In genomic region chr6:119284861-119285521, GRCh38 we compare ENCODE assay signal across 10 cellular contexts.
DNase-seq lines count a peak whose midpoint lies in the region; ATAC-seq and TF ChIP-seq lines count a peak whose summit lies in the region.
"Had no signal": no experiment of that assay in that cellular context is flagged by ENCODE, and none has a peak within 500 bp of the region (broad histone marks: within the 10 kb centered on the region; RNA-seq: fewer than 3 reads in every experiment).

No MANE protein-coding gene starts in this region.

- H3K27me3 Mint-ChIP-seq in activated CD4-positive, alpha-beta T cell treated with anti-CD3 and anti-CD28 coated beads for 36 hours = no peaks in the 10 kb centered on the region
- no peaks in the 10 kb centered on the region for H3K27me3 Mint-ChIP-seq in memory B cell
- H3K27me3 Mint-ChIP-seq in activated T-helper 1 cell treated with anti-CD3 and anti-CD28 coated beads, Interleukin-12 subunit alpha, Interleukin-12 subunit beta, Interleukin-2, Interleukin-4 antibody, amounts not matched to agents 30 ng/mL and 10 ng/mL and 1 ng/mL, durations not matched to agents 14 hours and 24 hours and 36 hours (ENCODE audit: insufficient read depth) = no peaks in the 10 kb centered on the region

- no peak overlapping the region for H3K27ac ChIP-seq in MM.1S (ENCODE audit: low read length)
- no peak overlapping the region for H3K27ac ChIP-seq in ascending aorta
- H3K27ac ChIP-seq: heart left ventricle had no signal

- POLR2A ChIA-PET in activated CD4-positive, alpha-beta T cell treated with anti-CD3 and anti-CD28 coated beads for 36 hours (lab: Charles Lee) = no interaction called here

- CTCF ChIA-PET in activated CD4-positive, alpha-beta T cell treated with anti-CD3 and anti-CD28 coated beads for 36 hours (lab: Charles Lee) = no interaction called here

- no peaks in the 10 kb centered on the region for H3K9me3 ChIP-seq in MM.1S (replicated peaks; ENCODE audit: insufficient read depth, low read length)
- no peaks in the 10 kb centered on the region for H3K9me3 ChIP-seq in ascending aorta
- H3K9me3 ChIP-seq: heart left ventricle had no signal

- no peak overlapping the region for H3K9ac ChIP-seq in MM.1S (ENCODE audit: low read length)

- no peak overlapping the region for H3K4me3 Mint-ChIP-seq in activated CD4-positive, alpha-beta T cell treated with anti-CD3 and anti-CD28 coated beads for 36 hours
- H3K4me3 Mint-ChIP-seq in memory B cell = no peak overlapping the region
- H3K4me3 Mint-ChIP-seq in activated T-helper 1 cell treated with anti-CD3 and anti-CD28 coated beads, Interleukin-12 subunit alpha, Interleukin-12 subunit beta, Interleukin-2, Interleukin-4 antibody, amounts not matched to agents 30 ng/mL and 10 ng/mL and 1 ng/mL, durations not matched to agents 14 hours and 24 hours and 36 hours = no peak overlapping the region

- H3K36me3 ChIP-seq in MM.1S (replicated peaks; ENCODE audit: insufficient read depth, low read length) (peaks cover 6% of the 10 kb centered on the region; the same call in 1 of the 2 replicates), ascending aorta (no peaks in the 10 kb centered on the region)

- H2AFZ ChIP-seq in MM.1S (ENCODE audit: low read length) = no peak overlapping the region

- peak; percentile 73 for ATAC-seq in activated CD4-positive, alpha-beta T cell treated with anti-CD3 and anti-CD28 coated beads for 36 hours
- ATAC-seq in memory B cell (ENCODE audit: low read depth) = peak; percentile 51
- ATAC-seq: heart left ventricle had no signal

- H3K36me3 Mint-ChIP-seq in activated CD4-positive, alpha-beta T cell treated with anti-CD3 and anti-CD28 coated beads for 36 hours (ENCODE audit: low read depth) = peaks cover 16% of the 10 kb centered on the region
- peaks cover 13% of the 10 kb centered on the region for H3K36me3 Mint-ChIP-seq in memory B cell
- H3K36me3 Mint-ChIP-seq in activated T-helper 1 cell treated with anti-CD3 and anti-CD28 coated beads, Interleukin-12 subunit alpha, Interleukin-12 subunit beta, Interleukin-2, Interleukin-4 antibody, amounts not matched to agents 30 ng/mL and 10 ng/mL and 1 ng/mL, durations not matched to agents 14 hours and 24 hours and 36 hours (ENCODE audit: low read depth) = peaks cover 40% of the 10 kb centered on the region

- intact Hi-C loops in activated CD4-positive, alpha-beta T cell treated with anti-CD3 and anti-CD28 coated beads for 36 hours (cut with DNase I, micrococcal nuclease) = no loop called here
- intact Hi-C loops in activated T-helper 1 cell treated with anti-CD3 and anti-CD28 coated beads, Interleukin-12 subunit alpha, Interleukin-12 subunit beta, Interleukin-2, Interleukin-4 antibody, amounts not matched to agents 30 ng/mL and 10 ng/mL and 1 ng/mL, durations not matched to agents 14 hours and 24 hours and 36 hours (cut with micrococcal nuclease) = no loop called here
- intact Hi-C loops in ascending aorta (cut with DNase I) = no loop called here

- no peaks in the 10 kb centered on the region for H3K27me3 ChIP-seq in MM.1S (replicated peaks; ENCODE audit: insufficient read depth, low read length)
- H3K27me3 ChIP-seq in ascending aorta = no peaks in the 10 kb centered on the region
- H3K27me3 ChIP-seq: heart left ventricle had no signal

- H3K9me3 Mint-ChIP-seq in activated CD4-positive, alpha-beta T cell treated with anti-CD3 and anti-CD28 coated beads for 36 hours (ENCODE audit: low read depth) = no peaks in the 10 kb centered on the region
- H3K9me3 Mint-ChIP-seq in memory B cell = peaks cover 2% of the 10 kb centered on the region
- H3K9me3 Mint-ChIP-seq in activated T-helper 1 cell treated with anti-CD3 and anti-CD28 coated beads, Interleukin-12 subunit alpha, Interleukin-12 subunit beta, Interleukin-2, Interleukin-4 antibody, amounts not matched to agents 30 ng/mL and 10 ng/mL and 1 ng/mL, durations not matched to agents 14 hours and 24 hours and 36 hours = no peaks in the 10 kb centered on the region

- no peaks in the 10 kb centered on the region for H3K4me1 ChIP-seq in MM.1S (ENCODE audit: low read length)
- peaks cover 0 to 7% of the 10 kb centered on the region in 2 donors for H3K4me1 ChIP-seq in ascending aorta

- no peaks in the 10 kb centered on the region for H4K20me1 ChIP-seq in MM.1S (ENCODE audit: insufficient read depth, low read length)

- peak; percentile 55 for DNase-seq in activated CD4-positive, alpha-beta T cell treated with anti-CD3 and anti-CD28 coated beads for 36 hours
- no peak for DNase-seq in activated CD4-positive, alpha-beta T cell treated with anti-CD3 and anti-CD28 coated beads for 4 hours
- DNase-seq in MM.1S (peak; percentile 23), memory B cell (ENCODE audit: low spot score in 2 of 2) (no peak), ecto neural progenitor cell (ENCODE audit: low spot score) (no peak), ascending aorta (ENCODE audit: low spot score in 2 of 2) (no peak)
- peak; percentile 14 for DNase-seq in activated naive CD4-positive, alpha-beta T cell treated with anti-CD3 and anti-CD28 coated beads, Interleukin-2, amount 50 U/mL, for 16 hours
- DNase-seq in activated T-helper 1 cell treated with anti-CD3 and anti-CD28 coated beads, Interleukin-12 subunit alpha, Interleukin-12 subunit beta, Interleukin-2, Interleukin-4 antibody, amounts not matched to agents 30 ng/mL and 10 ng/mL and 1 ng/mL, durations not matched to agents 14 hours and 24 hours and 36 hours (ENCODE audit: low spot score) = no peak
- DNase-seq: amygdala, heart left ventricle had no signal

- no peaks in the 10 kb centered on the region for H3K9me2 ChIP-seq in MM.1S (replicated peaks; ENCODE audit: insufficient read depth, low read length)

- H3K4me3 ChIP-seq in MM.1S (ENCODE audit: low read length) (no peak overlapping the region), ascending aorta (no peak overlapping the region)
- H3K4me3 ChIP-seq: heart left ventricle had no signal

- no peak overlapping the region for H3K27ac Mint-ChIP-seq in activated CD4-positive, alpha-beta T cell treated with anti-CD3 and anti-CD28 coated beads for 36 hours
- H3K27ac Mint-ChIP-seq in memory B cell = no peak overlapping the region
- H3K27ac Mint-ChIP-seq in activated T-helper 1 cell treated with anti-CD3 and anti-CD28 coated beads, Interleukin-12 subunit alpha, Interleukin-12 subunit beta, Interleukin-2, Interleukin-4 antibody, amounts not matched to agents 30 ng/mL and 10 ng/mL and 1 ng/mL, durations not matched to agents 14 hours and 24 hours and 36 hours = no peak overlapping the region

- H3K79me2 ChIP-seq in MM.1S (ENCODE audit: low read length) = peaks cover 65% of the 10 kb centered on the region

- TF ChIP-seq CTCF in MM.1S (IDR thresholded peaks at IDR 0.05; ENCODE audit: low read length) (peak; percentile 34), ascending aorta (IDR thresholded peaks at IDR 0.05) (no peak)

- H3K4me2 ChIP-seq in MM.1S (ENCODE audit: low read depth, low read length) = no peak overlapping the region

- peaks cover 3% of the 10 kb centered on the region for H3K4me1 Mint-ChIP-seq in activated CD4-positive, alpha-beta T cell treated with anti-CD3 and anti-CD28 coated beads for 36 hours
- H3K4me1 Mint-ChIP-seq in memory B cell = peaks cover 5% of the 10 kb centered on the region
- peaks cover 22% of the 10 kb centered on the region for H3K4me1 Mint-ChIP-seq in activated T-helper 1 cell treated with anti-CD3 and anti-CD28 coated beads, Interleukin-12 subunit alpha, Interleukin-12 subunit beta, Interleukin-2, Interleukin-4 antibody, amounts not matched to agents 30 ng/mL and 10 ng/mL and 1 ng/mL, durations not matched to agents 14 hours and 24 hours and 36 hours (ENCODE audit: low read depth)

- no peaks in the 10 kb centered on the region for H3F3A ChIP-seq in MM.1S (ENCODE audit: insufficient read depth, low read length)

Comparison
In these comparisons a context has a peak if more than half of its experiments do, and no peak if none do; other contexts are left out.
1. DNase-seq: peak in activated CD4-positive, alpha-beta T cell treated with anti-CD3 and anti-CD28 coated beads for 36 hours (single experiment), MM.1S (single experiment) and activated naive CD4-positive, alpha-beta T cell treated with anti-CD3 and anti-CD28 coated beads, Interleukin-2, amount 50 U/mL, for 16 hours (single experiment); none in activated CD4-positive, alpha-beta T cell treated with anti-CD3 and anti-CD28 coated beads for 4 hours (0 of 2), memory B cell (0 of 2), ecto neural progenitor cell (single experiment), activated T-helper 1 cell treated with anti-CD3 and anti-CD28 coated beads, Interleukin-12 subunit alpha, Interleukin-12 subunit beta, Interleukin-2, Interleukin-4 antibody, amounts not matched to agents 30 ng/mL and 10 ng/mL and 1 ng/mL, durations not matched to agents 14 hours and 24 hours and 36 hours (single experiment) and ascending aorta (0 of 2).